Comparison of ENCODE assay signal across 1 cellular context in genomic region chr7:116954443-116954838, GRCh38.
TF ChIP-seq lines count a peak whose summit lies in the region.

No MANE protein-coding gene starts in this region.

TF ChIP-seq in HepG2, 621 proteins besides CTCF, POLR2A, EP300 and RAD21 (continued from another document and continues in another):
- TF ChIP-seq ZXDC (CRISPR knock-in tag; IDR thresholded peaks at IDR 0.05) (no peak), NR2C2 (CRISPR knock-in tag; IDR thresholded peaks at IDR 0.05; ENCODE audit: borderline replicate concordance) (no peak), ZNF572 (CRISPR knock-in tag; IDR thresholded peaks at IDR 0.05) (no peak), E2F2 (CRISPR knock-in tag; IDR thresholded peaks at IDR 0.05; ENCODE audit: borderline replicate concordance) (no peak), FOXC1 (CRISPR knock-in tag; IDR thresholded peaks at IDR 0.05; ENCODE audit: borderline replicate concordance) (no peak), CSRNP1 (CRISPR knock-in tag; IDR thresholded peaks at IDR 0.05) (no peak), MAX (IDR thresholded peaks at IDR 0.05) (peak; percentile 64; the same call in 1 of the 2 replicates), TMF1 (CRISPR knock-in tag; IDR thresholded peaks at IDR 0.05; ENCODE audit: low read depth) (no peak), MAFG (CRISPR knock-in tag; IDR thresholded peaks at IDR 0.05) (no peak), ZNF564 (CRISPR knock-in tag; IDR thresholded peaks at IDR 0.05) (0 out of 2 replicates have a peak, but pooled peaks have one; percentile 28), ZNF749 (CRISPR knock-in tag; IDR thresholded peaks at IDR 0.05; ENCODE audit: borderline replicate concordance) (no peak), FOXK2 (IDR thresholded peaks at IDR 0.05) (no peak), ZNF770 (CRISPR knock-in tag; IDR thresholded peaks at IDR 0.05) (no peak), SMAD9 (CRISPR knock-in tag; IDR thresholded peaks at IDR 0.05) (no peak), RBAK (CRISPR knock-in tag; IDR thresholded peaks at IDR 0.05) (no peak), ELF4 (CRISPR knock-in tag; IDR thresholded peaks at IDR 0.05; ENCODE audit: borderline replicate concordance) (no peak), E2F5 (CRISPR knock-in tag; conservative IDR thresholded peaks at IDR 0.05) (no peak), ZNF282 (IDR thresholded peaks at IDR 0.05; ENCODE audit: partially characterized antibody) (no peak), PLRG1 (conservative IDR thresholded peaks at IDR 0.05) (no peak), PRDM10 (CRISPR knock-in tag; IDR thresholded peaks at IDR 0.05; ENCODE audit: low read depth) (no peak), PRMT3 (CRISPR knock-in tag; IDR thresholded peaks at IDR 0.05; ENCODE audit: borderline replicate concordance, low read depth) (no peak), PLSCR1 (CRISPR knock-in tag; IDR thresholded peaks at IDR 0.05; ENCODE audit: borderline replicate concordance) (no peak), ZNF550 (CRISPR knock-in tag; IDR thresholded peaks at IDR 0.05; ENCODE audit: borderline replicate concordance) (no peak), ZNF496 (CRISPR knock-in tag; IDR thresholded peaks at IDR 0.05; ENCODE audit: insufficient replicate concordance) (no peak), RAD51 (IDR thresholded peaks at IDR 0.05; ENCODE audit: borderline replicate concordance) (no peak), PREB (CRISPR knock-in tag; IDR thresholded peaks at IDR 0.05) (no peak), ZC3H13 (CRISPR knock-in tag; IDR thresholded peaks at IDR 0.05) (no peak), ZGPAT (CRISPR knock-in tag; IDR thresholded peaks at IDR 0.05) (no peak), ZNF326 (CRISPR knock-in tag; IDR thresholded peaks at IDR 0.05; ENCODE audit: borderline replicate concordance) (no peak), FLYWCH1 (CRISPR knock-in tag; IDR thresholded peaks at IDR 0.05) (no peak), FOXP4 (CRISPR knock-in tag; IDR thresholded peaks at IDR 0.05) (no peak), GATAD2A (CRISPR knock-in tag; IDR thresholded peaks at IDR 0.05) (0 out of 2 replicates have a peak, but pooled peaks have one; percentile 3), HINFP (CRISPR knock-in tag; IDR thresholded peaks at IDR 0.05; ENCODE audit: low read depth) (no peak), PHF20 (CRISPR knock-in tag; IDR thresholded peaks at IDR 0.05) (no peak), ZNF775 (CRISPR knock-in tag; IDR thresholded peaks at IDR 0.05; ENCODE audit: borderline replicate concordance) (no peak), ZNF503 (CRISPR knock-in tag; IDR thresholded peaks at IDR 0.05) (0 out of 2 replicates have a peak, but pooled peaks have one; percentile 10)
